29 cellular contexts compared by ENCODE assay signal in genomic region chr4:183068502-183068901, GRCh38.
"Had no signal": no experiment of that assay in that cellular context is flagged by ENCODE, and none has a peak within 500 bp of the region (broad histone marks: within the 10 kb centered on the region; RNA-seq: fewer than 3 reads in every experiment).

No MANE protein-coding gene starts in this region.

- H3K4me1 Mint-ChIP-seq: stimulated activated effector memory CD8-positive, alpha-beta T cell treated with anti-CD3 and anti-CD28 coated beads, Interleukin-12 subunit alpha, Interleukin-12 subunit beta, amount 100 ng/mL, for 72 hours; stimulated activated memory B cell treated with anti-CD40 and anti-IgM and Interleukin-4, amounts not matched to agents 10 μg/mL and 1 μg/mL and 100 μg/mL, for 72 hours; stimulated activated naive CD8-positive, alpha-beta T cell treated with anti-CD3 and anti-CD28 coated beads, Interleukin-15, amount 100 ng/mL, for 72 hours had no signal

- FAIRE-seq: urothelium cell line had no signal

- H3K27ac Mint-ChIP-seq: stimulated activated effector memory CD8-positive, alpha-beta T cell treated with anti-CD3 and anti-CD28 coated beads, Interleukin-12 subunit alpha, Interleukin-12 subunit beta, amount 100 ng/mL, for 72 hours; stimulated activated memory B cell treated with anti-CD40 and anti-IgM and Interleukin-4, amounts not matched to agents 10 μg/mL and 1 μg/mL and 100 μg/mL, for 72 hours; stimulated activated naive B cell treated with anti-CD40 and anti-IgM and Interleukin-4, amounts not matched to agents 10 μg/mL and 1 μg/mL and 100 μg/mL, for 72 hours; stimulated activated naive CD8-positive, alpha-beta T cell treated with anti-CD3 and anti-CD28 coated beads, Interleukin-15, amount 100 ng/mL, for 72 hours; stimulated activated naive CD8-positive, alpha-beta T cell treated with anti-CD3 and anti-CD28 coated beads, Interleukin-15, Interleukin-2, amounts not matched to agents 100 ng/mL and 50 ng/mL, for 24 hours; type B pancreatic cell had no signal

- H3K27ac ChIP-seq: stomach, suprapubic skin, testis, thoracic aorta, thyroid gland, tibial artery, tibial nerve, transverse colon, upper lobe of left lung, upper lobe of right lung, uterus, vagina had no signal

- H3K36me3 Mint-ChIP-seq: stimulated activated effector memory CD8-positive, alpha-beta T cell treated with anti-CD3 and anti-CD28 coated beads, Interleukin-12 subunit alpha, Interleukin-12 subunit beta, amount 100 ng/mL, for 72 hours; stimulated activated memory B cell treated with anti-CD40 and anti-IgM and Interleukin-4, amounts not matched to agents 10 μg/mL and 1 μg/mL and 100 μg/mL, for 72 hours; type B pancreatic cell had no signal

- H3K4me3 Mint-ChIP-seq: stimulated activated effector memory CD8-positive, alpha-beta T cell treated with anti-CD3 and anti-CD28 coated beads, Interleukin-12 subunit alpha, Interleukin-12 subunit beta, amount 100 ng/mL, for 72 hours; stimulated activated memory B cell treated with anti-CD40 and anti-IgM and Interleukin-4, amounts not matched to agents 10 μg/mL and 1 μg/mL and 100 μg/mL, for 72 hours; stimulated activated naive B cell treated with anti-CD40 and anti-IgM and Interleukin-4, amounts not matched to agents 10 μg/mL and 1 μg/mL and 100 μg/mL, for 72 hours; stimulated activated naive CD8-positive, alpha-beta T cell treated with anti-CD3 and anti-CD28 coated beads, Interleukin-15, amount 100 ng/mL, for 72 hours; stimulated activated naive CD8-positive, alpha-beta T cell treated with anti-CD3 and anti-CD28 coated beads, Interleukin-15, Interleukin-2, amounts not matched to agents 100 ng/mL and 50 ng/mL, for 24 hours; type B pancreatic cell had no signal

- H3K9me3 ChIP-seq: testis, thoracic aorta, thyroid gland, upper lobe of right lung, uterus, vagina had no signal

- H3K4me3 ChIP-seq: stomach, suprapubic skin, testis, thoracic aorta, thyroid gland, tibial artery, tibial nerve, transverse colon, upper lobe of left lung, upper lobe of right lung, uterus, vagina had no signal

- DNase-seq: stimulated activated CD4-positive, alpha-beta T cell treated with anti-CD3 and anti-CD28 coated beads, Interleukin-2, amount 100 ng/mL, for 48 hours; stimulated activated CD4-positive, alpha-beta T cell treated with anti-CD3 and anti-CD28 coated beads, Interleukin-4, amount 100 ng/mL, for 1 hour; stimulated activated CD4-positive, alpha-beta T cell treated with anti-CD3 and anti-CD28 coated beads, Interleukin-4, amount 100 ng/mL, for 24 hours; stimulated activated CD4-positive, alpha-beta T cell treated with anti-CD3 and anti-CD28 coated beads, Interleukin-4, amount 100 ng/mL, for 4 hours; stimulated activated CD8-positive, alpha-beta memory T cell treated with anti-CD3 and anti-CD28 coated beads, Interleukin-4, amount 100 ng/mL, for 48 hours; stimulated activated naive B cell treated with anti-CD40 and anti-IgM and Interleukin-4, amounts not matched to agents 10 μg/mL and 1 μg/mL and 100 μg/mL, for 72 hours; stimulated activated naive CD4-positive, alpha-beta T cell; stimulated activated naive CD4-positive, alpha-beta T cell treated with Interleukin-2 at 50 U/mL for 16 hours; stimulated activated naive CD8-positive, alpha-beta T cell treated with anti-CD3 and anti-CD28 coated beads, Interleukin-15, amount 100 ng/mL, for 72 hours; stimulated activated naive CD8-positive, alpha-beta T cell treated with anti-CD3 and anti-CD28 coated beads, Interleukin-15, Interleukin-2, amounts not matched to agents 100 U/mL and 50 U/mL, for 24 hours; stomach; substantia nigra; testis; thyroid gland; tibial artery; transverse colon; trophoblast cell; upper lobe of left lung; upper lobe of right lung; uterus had no signal

- H3K4me1 ChIP-seq: suprapubic skin, tibial artery, transverse colon, upper lobe of right lung, uterus, vagina had no signal

- H3K27me3 ChIP-seq: stomach, suprapubic skin, testis, thyroid gland, tibial artery, tibial nerve, transverse colon, upper lobe of left lung, upper lobe of right lung, uterus, vagina had no signal

- H3K36me3 ChIP-seq: stomach, suprapubic skin, thoracic aorta, thyroid gland, tibial artery, tibial nerve, transverse colon, upper lobe of left lung, upper lobe of right lung, uterus, vagina had no signal

- ATAC-seq: stimulated activated effector memory CD8-positive, alpha-beta T cell treated with anti-CD3 and anti-CD28 coated beads, Interleukin-12 subunit alpha, Interleukin-12 subunit beta, amount 100 ng/mL, for 72 hours; stimulated activated memory B cell treated with anti-CD40 and anti-IgM and Interleukin-4, amounts not matched to agents 10 μg/mL and 1 μg/mL and 100 μg/mL, for 72 hours; stimulated activated naive B cell treated with anti-CD40 and anti-IgM and Interleukin-4, amounts not matched to agents 10 μg/mL and 1 μg/mL and 100 μg/mL, for 72 hours; stimulated activated naive CD8-positive, alpha-beta T cell treated with anti-CD3 and anti-CD28 coated beads, Interleukin-15, amount 100 ng/mL, for 72 hours; stimulated activated naive CD8-positive, alpha-beta T cell treated with anti-CD3 and anti-CD28 coated beads, Interleukin-15, Interleukin-2, amounts not matched to agents 100 U/mL and 50 U/mL, for 24 hours; upper lobe of right lung had no signal
